9 cellular contexts compared by ENCODE assay signal in the genomic region with DNA sequence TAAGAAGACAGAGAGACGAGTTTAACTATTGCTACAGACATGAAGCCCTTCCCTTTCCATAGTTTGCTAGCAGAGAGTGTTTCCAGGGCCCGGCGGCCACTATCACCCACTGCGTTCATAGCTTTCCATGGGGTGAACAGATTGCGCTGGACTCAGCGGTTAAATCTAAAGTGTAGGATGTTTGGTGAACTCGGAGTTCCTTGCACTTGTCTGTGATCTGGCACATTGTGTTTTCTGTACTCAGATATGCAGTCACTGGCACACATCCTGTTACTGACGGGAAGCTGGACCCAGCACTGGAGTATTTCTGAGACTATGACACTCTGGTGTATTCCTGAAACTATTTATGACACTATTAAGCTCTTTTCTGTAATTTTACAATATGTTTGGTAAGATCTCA. TPM values are rescaled to one million over a fixed set of nuclear protein-coding genes. Genes with fewer than 3 reads are reported as not detected.
A peak's percentile ranks its signal among the peaks of the same experiment; 100 is the strongest.
DNase-seq lines count a peak whose midpoint lies in the region; ATAC-seq, FAIRE-seq and TF ChIP-seq lines count a peak whose summit lies in the region.
"Had no signal": no experiment of that assay in that cellular context is flagged by ENCODE, and none has a peak within 500 bp of the region (broad histone marks: within the 10 kb centered on the region; RNA-seq: fewer than 3 reads in every experiment).

No MANE protein-coding gene starts in this region.

- peak overlapping the region; percentile 65 for H3K9ac ChIP-seq in endothelial cell of umbilical vein (replicated peaks; ENCODE audit: extremely low read depth, insufficient read depth, low read length)

- CTCF ChIA-PET in A673 (lab: Charles Lee) (no interaction called here), endothelial cell of umbilical vein (lab: Charles Lee) (no interaction called here)
- CTCF ChIA-PET in naive thymus-derived CD4-positive, alpha-beta T cell (lab: Charles Lee): no interaction called here

- POLR2A ChIA-PET in A673 (lab: Charles Lee; ENCODE audit: low non-redundant PET) (no interaction called here), endothelial cell of umbilical vein (lab: Charles Lee) (no interaction called here)
- POLR2A ChIA-PET in naive thymus-derived CD4-positive, alpha-beta T cell (lab: Charles Lee): no interaction called here

- H3K79me2 ChIP-seq in endothelial cell of umbilical vein (ENCODE audit: control insufficient read depth, insufficient read depth, low read length): peaks cover 90% of the 10 kb centered on the region

- no peak for TF ChIP-seq POLR2A in Peyer's patch (IDR thresholded peaks at IDR 0.05)
- no peak for TF ChIP-seq POLR2A in endothelial cell of umbilical vein (IDR thresholded peaks at IDR 0.05; ENCODE audit: low read depth, low read length)

- peaks cover 7 to 39% (median 14%) of the 10 kb centered on the region in 5 donors for H3K36me3 Mint-ChIP-seq in naive thymus-derived CD4-positive, alpha-beta T cell

- no peaks in the 10 kb centered on the region for H3K27me3 Mint-ChIP-seq in naive thymus-derived CD4-positive, alpha-beta T cell

- H3K4me1 ChIP-seq in A673 (ENCODE audit: insufficient read depth, low read length, poor library complexity, severe bottlenecking) (peaks cover 86% of the 10 kb centered on the region), Peyer's patch (peaks cover 3 to 80% (median 39%) of the 10 kb centered on the region in 4 donors), endothelial cell of umbilical vein (ENCODE audit: control insufficient read depth, extremely low read depth, insufficient read depth, low read length) (peaks cover 73% of the 10 kb centered on the region)
- H3K4me1 ChIP-seq in naive thymus-derived CD4-positive, alpha-beta T cell (ENCODE audit: control insufficient read depth in 2 of 2, insufficient read depth in 2 of 2, low read length in 2 of 2): peaks cover 45 to 87% of the 10 kb centered on the region in 2 donors

- dilution Hi-C loops in endothelial cell of umbilical vein (cut with MboI; ENCODE audit: extremely low pct_ligation_motif_present, low sequenced_read_pairs): no loop called here

- H2AFZ ChIP-seq in endothelial cell of umbilical vein (ENCODE audit: low read depth, low read length): no peak overlapping the region

- H3K9me1 ChIP-seq in endothelial cell of umbilical vein (replicated peaks; ENCODE audit: control insufficient read depth, extremely low read depth, insufficient read depth, low read length): no peaks in the 10 kb centered on the region

- FAIRE-seq in endothelial cell of umbilical vein (lab: Jason Lieb, UNC): peak; percentile 95

- no peaks in the 10 kb centered on the region for H4K20me1 ChIP-seq in endothelial cell of umbilical vein (replicated peaks; ENCODE audit: control insufficient read depth, extremely low read depth, insufficient read depth, low read length)

- peaks cover 59 to 94% (median 89%) of the 10 kb centered on the region in 7 donors for H3K4me1 Mint-ChIP-seq in naive thymus-derived CD4-positive, alpha-beta T cell

- H3K9me3 Mint-ChIP-seq in naive thymus-derived CD4-positive, alpha-beta T cell: peaks cover 0 to 8% (median 0%) of the 10 kb centered on the region in 11 donors

- H3K4me3 ChIP-seq in A673 (ENCODE audit: low read depth, low read length, poor library complexity, severe bottlenecking): peak overlapping the region; percentile 9
- no peak overlapping the region for H3K4me3 ChIP-seq in Peyer's patch
- no peak overlapping the region for H3K4me3 ChIP-seq in endothelial cell of umbilical vein (replicated peaks in 1 of 3; ENCODE audit: insufficient read depth in 1 of 3, low read depth in 1 of 3, low read length in 3 of 3)
- no peak overlapping the region for H3K4me3 ChIP-seq in naive thymus-derived CD4-positive, alpha-beta T cell (ENCODE audit: low read length)

- peak overlapping the region; percentile 92 for H3K27ac ChIP-seq in A673 (ENCODE audit: low read depth, low read length, poor library complexity, severe bottlenecking)
- peak overlapping the region in 3 of 4 donors; percentile 1 to 77 (median 25) for H3K27ac ChIP-seq in Peyer's patch
- peak overlapping the region; percentile 73 for H3K27ac ChIP-seq in endothelial cell of umbilical vein (ENCODE audit: insufficient read depth, low read depth, low read length)
- H3K27ac ChIP-seq in naive thymus-derived CD4-positive, alpha-beta T cell (ENCODE audit: low read depth, low read length): no peak overlapping the region

- intact Hi-C loops in A673 (cut with micrococcal nuclease; ENCODE audit: unreplicated experiment): loop anchor here (2.0 kb wide), 1 partner anchor 108 kb away; no protein-coding TSS in a partner anchor
- intact Hi-C loops in endothelial cell of umbilical vein (cut with micrococcal nuclease): no loop called here
- intact Hi-C loops in naive thymus-derived CD4-positive, alpha-beta T cell (cut with micrococcal nuclease): no loop called here

- no peak for ATAC-seq in naive thymus-derived CD4-positive, alpha-beta T cell
- no peak for ATAC-seq in HG02981 (IDR thresholded peaks at IDR 0.05; ENCODE audit: unreplicated experiment)
- ATAC-seq in HG03280 (IDR thresholded peaks at IDR 0.05; ENCODE audit: unreplicated experiment): no peak

- H3K9me3 ChIP-seq in A673 (ENCODE audit: low read depth, low read length, poor library complexity, severe bottlenecking) (no peaks in the 10 kb centered on the region), Peyer's patch (no peaks in the 10 kb centered on the region), endothelial cell of umbilical vein (replicated peaks; ENCODE audit: control insufficient read depth, insufficient read depth, low read length) (no peaks in the 10 kb centered on the region)
- H3K9me3 ChIP-seq in naive thymus-derived CD4-positive, alpha-beta T cell (ENCODE audit: control insufficient read depth in 2 of 3, low read length in 3 of 3): no peaks in the 10 kb centered on the region

- H3K27ac Mint-ChIP-seq in naive thymus-derived CD4-positive, alpha-beta T cell: peak overlapping the region in 6 of 9 donors; percentile 12 to 84 (median 68)

- peak overlapping the region; percentile 1 to 75 (median 44) for H3K4me3 Mint-ChIP-seq in naive thymus-derived CD4-positive, alpha-beta T cell

- no peak for TF ChIP-seq CTCF in A673 (conservative IDR thresholded peaks at IDR 0.05; ENCODE audit: low read depth, low read length)
- TF ChIP-seq CTCF in Peyer's patch (IDR thresholded peaks at IDR 0.05): no peak
- no peak for TF ChIP-seq CTCF in endothelial cell of umbilical vein (IDR thresholded peaks at IDR 0.05; ENCODE audit: extremely low read depth in 1 of 2, insufficient read depth in 1 of 2, low read depth in 1 of 2, low read length in 2 of 2)

- H3K36me3 ChIP-seq in A673 (ENCODE audit: insufficient read depth, low read length, poor library complexity, severe bottlenecking) (peaks cover 32% of the 10 kb centered on the region), Peyer's patch (no peaks in the 10 kb centered on the region), endothelial cell of umbilical vein (ENCODE audit: control insufficient read depth in 2 of 2, extremely low read depth in 1 of 2, insufficient read depth in 2 of 2, low read length in 2 of 2) (peaks cover 0 to 5% of the 10 kb centered on the region in 2 experiments)
- H3K36me3 ChIP-seq in naive thymus-derived CD4-positive, alpha-beta T cell (ENCODE audit: control insufficient read depth in 2 of 3, insufficient read depth in 3 of 3, low read length in 3 of 3): peaks cover 0 to 5% (median 0%) of the 10 kb centered on the region in 3 experiments

- H3K27me3 ChIP-seq in A673 (replicated peaks; ENCODE audit: insufficient read depth, low read depth, low read length, poor library complexity) (no peaks in the 10 kb centered on the region), Peyer's patch (no peaks in the 10 kb centered on the region), endothelial cell of umbilical vein (ENCODE audit: control insufficient read depth in 2 of 2, insufficient read depth in 2 of 2, low read length in 2 of 2) (no peaks in the 10 kb centered on the region)
- no peaks in the 10 kb centered on the region for H3K27me3 ChIP-seq in naive thymus-derived CD4-positive, alpha-beta T cell (ENCODE audit: control insufficient read depth in 2 of 2, insufficient read depth in 2 of 2, low read length in 2 of 2)

- BruUV-seq in A673 (replicated peaks; lab: Mats Ljungman, UMichigan) (no TSS peak), endothelial cell of umbilical vein (replicated peaks; lab: Mats Ljungman, UMichigan) (no TSS peak)

- H3K4me2 ChIP-seq in endothelial cell of umbilical vein (ENCODE audit: insufficient read depth, low read length): peak overlapping the region; percentile 6

- no peak for DNase-seq in A673 (ENCODE audit: low spot score)
- DNase-seq in Peyer's patch: peak in 1 of 3 donors; percentile 21
- peak; percentile 65 for DNase-seq in endothelial cell of umbilical vein (ENCODE audit: low read depth, low spot score)
- peak in 1 of 9 donors; percentile 28 for DNase-seq in naive thymus-derived CD4-positive, alpha-beta T cell
- no peak for DNase-seq in NOMO-1 treated with DMSO at 0.1 percent for 48 hours (lab: John Stamatoyannopoulos, UW; ENCODE audit: unreplicated experiment)
- no peak for DNase-seq in AG08395 (ENCODE audit: low spot score)
- DNase-seq: NCI-H1105 had no signal

RNA-seq across cellular contexts. Expression of a gene that starts 13.9 kb away (rescaled TPM):
- total RNA-seq in A673 (2021): 1,443 and 1,572 TPM in 2 replicates
- total RNA-seq in Peyer's patch: 100 to 1,000 TPM; 129 to 209 (median 175) TPM
- 641 and 654 TPM in 2 replicates for total RNA-seq in endothelial cell of umbilical vein
- polyA plus RNA-seq in endothelial cell of umbilical vein: 364 and 474 TPM in 2 replicates
- 464 and 610 TPM in 2 replicates for polyA plus RNA-seq in endothelial cell of umbilical vein (2011; cell fraction: cytosol; rRNA removed)
- 271 and 326 TPM in 2 replicates for polyA plus RNA-seq in endothelial cell of umbilical vein (2011; cell fraction: nucleus; rRNA removed)
- 519 and 816 TPM in 2 replicates for polyA plus RNA-seq in endothelial cell of umbilical vein (2012)
- 211 and 221 TPM in 2 replicates for polyA minus RNA-seq in endothelial cell of umbilical vein
- polyA minus RNA-seq in endothelial cell of umbilical vein (2011; cell fraction: cytosol; rRNA and poly(A)+ RNA removed): 55.5 TPM
- 67.1 and 74.9 TPM in 2 replicates for polyA minus RNA-seq in endothelial cell of umbilical vein (2011; cell fraction: nucleus; rRNA and poly(A)+ RNA removed)
- total RNA-seq in naive thymus-derived CD4-positive, alpha-beta T cell: 100 to 1,000 TPM; 112 to 293 (median 181) TPM
- 100 to 1,000 TPM; 151 to 153 TPM for polyA plus RNA-seq in naive thymus-derived CD4-positive, alpha-beta T cell

RNA-seq across cellular contexts. Expression of a gene that starts 46.8 kb away (rescaled TPM):
- 7.5 and 7.7 TPM in 2 replicates for total RNA-seq in A673 (2021)
- total RNA-seq in Peyer's patch: under 1 TPM in 1 of 4 donors, not detected in 3; 0.40 TPM
- 0.44 TPM in 1 of 2 replicates, not detected in the other for total RNA-seq in endothelial cell of umbilical vein
- polyA plus RNA-seq in endothelial cell of umbilical vein: 0.10 TPM in 1 of 2 replicates, not detected in the other
- 0.04 and 0.17 TPM in 2 replicates for polyA plus RNA-seq in endothelial cell of umbilical vein (2011; cell fraction: cytosol; rRNA removed)
- 0.15 TPM in 1 of 2 replicates, not detected in the other for polyA plus RNA-seq in endothelial cell of umbilical vein (2011; cell fraction: nucleus; rRNA removed)
- polyA plus RNA-seq in endothelial cell of umbilical vein (2012): 0.19 TPM in 1 of 2 replicates, not detected in the other
- not detected in 2 replicates for polyA minus RNA-seq in endothelial cell of umbilical vein
- polyA minus RNA-seq in endothelial cell of umbilical vein (2011; cell fraction: cytosol; rRNA and poly(A)+ RNA removed): not detected
- polyA minus RNA-seq in endothelial cell of umbilical vein (2011; cell fraction: nucleus; rRNA and poly(A)+ RNA removed): 0.24 and 0.43 TPM in 2 replicates
- under 1 TPM in 2 of 5 experiments, not detected in 3; 0.22 to 0.71 TPM for total RNA-seq in naive thymus-derived CD4-positive, alpha-beta T cell
- polyA plus RNA-seq in naive thymus-derived CD4-positive, alpha-beta T cell: not detected
